Comparison of ENCODE assay signal across 8 cellular contexts in the genomic region with DNA sequence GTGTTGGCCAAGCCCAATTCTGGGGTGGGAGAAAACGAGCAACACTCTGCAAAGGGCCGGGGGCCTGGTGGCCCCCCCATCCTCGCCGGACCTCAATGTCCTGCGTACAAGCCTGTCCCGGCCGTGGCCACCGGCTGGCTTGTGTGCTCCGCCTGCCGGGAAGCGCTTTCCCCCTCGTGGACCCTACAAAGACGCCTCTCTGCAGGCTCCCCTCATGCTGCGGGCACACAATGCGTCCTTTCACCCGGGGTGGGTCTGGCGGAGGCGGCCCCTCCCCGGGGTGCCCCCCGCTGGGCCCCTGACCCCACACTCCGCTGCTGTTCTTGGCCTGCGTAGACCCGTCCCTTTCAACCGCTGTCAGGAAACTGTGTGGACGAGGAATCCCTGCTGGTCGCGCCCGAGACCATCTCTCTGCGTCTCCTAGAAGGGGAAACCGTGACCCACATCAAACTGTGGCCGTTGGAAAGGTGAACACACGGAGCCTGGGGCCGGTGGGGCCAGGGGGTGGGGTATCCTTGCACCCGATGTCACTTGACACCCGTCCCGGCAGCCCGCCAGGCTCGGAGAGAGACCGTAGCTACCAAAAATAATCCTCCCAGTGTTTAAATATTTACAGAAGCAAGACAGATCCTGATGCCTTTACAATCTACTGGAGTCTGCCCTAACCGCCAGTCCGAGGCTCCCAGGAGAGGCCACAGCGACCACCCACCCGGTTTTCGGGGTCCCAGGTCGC. TPM values are rescaled to one million over a fixed set of nuclear protein-coding genes. Genes with fewer than 3 reads are reported as not detected.
DNase-seq lines count a peak whose midpoint lies in the region; ATAC-seq, FAIRE-seq and TF ChIP-seq lines count a peak whose summit lies in the region.

No MANE protein-coding gene starts in this region.

- in situ Hi-C loops in brain microvascular endothelial cell (cut with HindIII; ENCODE audit: low pct_ligation_motif_present, low sequenced_read_pairs), result loop anchor here (25.0 kb wide), 1 partner anchor 205 kb away; the partner anchor contains the start of genes CBX2 and CBX8

- peak overlapping the region; percentile 92 for H3K27ac Mint-ChIP-seq in Calu3 (ENCODE audit: unreplicated experiment)

- H3K36me3 ChIP-seq in brain microvascular endothelial cell (replicated peaks) (no peaks in the 10 kb centered on the region), lower lobe of right lung (no peaks in the 10 kb centered on the region)

- H3K27me3 ChIP-seq in brain microvascular endothelial cell (replicated peaks) (no peaks in the 10 kb centered on the region), lower lobe of right lung (ENCODE audit: low read depth) (no peaks in the 10 kb centered on the region)

- CTCF ChIA-PET in Calu3 (lab: Charles Lee), result interaction anchor here (0.6 to 1.6 kb wide), 8 partner anchors 16 to 184 kb away, joined by 3 to 9 read pairs (median 4); no protein-coding TSS in a partner anchor

- no peak for TF ChIP-seq CTCF in Calu3 (IDR thresholded peaks at IDR 0.05; ENCODE audit: unreplicated experiment)
- no peak for TF ChIP-seq CTCF in brain microvascular endothelial cell (IDR thresholded peaks at IDR 0.05; ENCODE audit: low read depth, low read length, missing control alignments)
- peak; percentile 28 for TF ChIP-seq CTCF in lower lobe of right lung (IDR thresholded peaks at IDR 0.05)

- H3K27me3 Mint-ChIP-seq in Calu3 (ENCODE audit: unreplicated experiment), result no peaks in the 10 kb centered on the region

- DNase-seq in Calu3 (peak; percentile 68), NCI-H2029 treated with DMSO at 0.1 percent for 48 hours (lab: John Stamatoyannopoulos, UW) (peak; percentile 34), brain microvascular endothelial cell (no peak), lower lobe of right lung (no peak), NCI-H226 (no peak), A172 (ENCODE audit: low spot score) (no peak), GM12892 (ENCODE audit: insufficient read length) (no peak)

- FAIRE-seq in GM12892 (lab: Jason Lieb, UNC), result no peak

- no peaks in the 10 kb centered on the region for H3K9me3 ChIP-seq in lower lobe of right lung

- H3K4me3 ChIP-seq in brain microvascular endothelial cell (ENCODE audit: low read depth, low read length) (peak overlapping the region; percentile 48), lower lobe of right lung (peak overlapping the region; percentile 49)

- H3K36me3 Mint-ChIP-seq in Calu3 (ENCODE audit: insufficient read depth, unreplicated experiment), result peaks cover 40% of the 10 kb centered on the region

- ATAC-seq in lower lobe of right lung (peak; percentile 13 to 37), HG03139 (IDR thresholded peaks at IDR 0.05; ENCODE audit: unreplicated experiment) (no peak)

- H3K9me3 Mint-ChIP-seq in Calu3 (ENCODE audit: low read depth, unreplicated experiment), result no peaks in the 10 kb centered on the region

- TF ChIP-seq POLR2A in GM12892 (IDR thresholded peaks at IDR 0.05; ENCODE audit: low read depth, low read length), result no peak

- H3K27ac ChIP-seq in brain microvascular endothelial cell (no peak overlapping the region), lower lobe of right lung (no peak overlapping the region)

- intact Hi-C loops in Calu3 (cut with micrococcal nuclease; ENCODE audit: unreplicated experiment), result loop anchor here (5.0 kb wide), 3 partner anchors 75 to 200 kb away; no protein-coding TSS in a partner anchor
- intact Hi-C loops in lower lobe of right lung (cut with DNase I), result no loop called here

- H3K4me1 Mint-ChIP-seq in Calu3 (ENCODE audit: low read depth, unreplicated experiment), result peaks cover 62% of the 10 kb centered on the region

- H3K4me1 ChIP-seq in lower lobe of right lung, result peaks cover 41% of the 10 kb centered on the region

- peak overlapping the region; percentile 65 for H3K4me3 Mint-ChIP-seq in Calu3 (ENCODE audit: low read depth, unreplicated experiment)

- BruUV-seq in Calu3 (replicated peaks; lab: Mats Ljungman, UMichigan), result no TSS peak

RNA-seq across cellular contexts. Expression of gene TBC1D16, which starts 43.6 kb away (rescaled TPM):
- 31.2 and 35.9 TPM in 2 replicates for total RNA-seq in Calu3 (2022)
- total RNA-seq in lower lobe of right lung, result 24.7 TPM
- 29.8 and 31.7 TPM in 2 replicates for total RNA-seq in A172 (2014; rRNA removed; shearing (Covaris generic))
- 0.45 TPM for polyA plus RNA-seq in GM12892 (2012; ENCODE audit: missing spikeins)

RNA-seq across cellular contexts. Expression of gene CCDC40, which starts 44.4 kb away (rescaled TPM):
- 9.9 and 13.3 TPM in 2 replicates for total RNA-seq in Calu3 (2022)
- total RNA-seq in lower lobe of right lung, result 14.1 TPM
- 0.59 and 1.1 TPM in 2 replicates for total RNA-seq in A172 (2014; rRNA removed; shearing (Covaris generic))
- 0.25 TPM for polyA plus RNA-seq in GM12892 (2012; ENCODE audit: missing spikeins)

Comparison
In these comparisons a context has a peak if more than half of its experiments do, and no peak if none do; other contexts are left out.
1. DNase-seq: peak in Calu3 (single experiment) and NCI-H2029 treated with DMSO at 0.1 percent for 48 hours (single experiment); none in brain microvascular endothelial cell (single experiment), lower lobe of right lung (single experiment), NCI-H226 (single experiment), A172 (single experiment) and GM12892 (single experiment).